In the genomic region with DNA sequence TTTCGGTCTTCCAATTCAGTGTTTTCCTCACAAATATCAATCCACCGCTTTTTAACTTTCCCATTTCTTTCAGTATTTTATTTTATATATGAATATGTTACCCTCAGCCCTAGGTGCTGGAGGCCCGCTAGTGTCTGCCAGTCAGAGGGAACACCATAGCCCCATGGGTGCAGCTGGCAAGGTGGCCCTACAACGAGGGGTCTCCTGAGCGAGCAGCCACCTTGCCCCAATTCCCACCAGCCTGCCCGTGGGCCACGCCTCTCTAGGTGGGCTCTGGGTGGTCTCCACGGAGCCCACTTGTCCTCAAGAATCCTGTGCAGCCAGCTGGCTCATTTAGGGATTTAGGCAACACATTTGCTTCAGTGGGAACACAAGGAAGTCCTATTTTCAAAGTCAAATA, we compare ENCODE assay signal across 13 cellular contexts.
"Had no signal": no experiment of that assay in that cellular context is flagged by ENCODE, and none has a peak within 500 bp of the region (broad histone marks: within the 10 kb centered on the region; RNA-seq: fewer than 3 reads in every experiment).

No MANE protein-coding gene starts in this region.

- H3K27ac ChIP-seq: ovary, right atrium auricular region, SJSA1, tibial nerve had no signal

- H3K27me3 ChIP-seq: ovary, right atrium auricular region, SJSA1, tibial nerve had no signal

- DNase-seq: activated CD4-positive, alpha-beta memory T cell treated with anti-CD3 and anti-CD28 coated beads, Interleukin-2, amount 10 ng/mL, durations not matched to agents 7 days and 5 days; activated CD4-positive, alpha-beta T cell treated with anti-CD3 and anti-CD28 coated beads for 1 hour; activated CD8-positive, alpha-beta memory T cell treated with anti-CD3 and anti-CD28 coated beads, Interleukin-2, amount 50 U/mL, for 4 hours; activated naive CD4-positive, alpha-beta T cell treated with anti-CD3 and anti-CD28 coated beads for 36 hours; central memory CD4-positive, alpha-beta T cell; effector memory CD4-positive, alpha-beta T cell; immature natural killer cell; mesenchymal stem cell; SW 1271 had no signal

- H3K4me1 ChIP-seq: right atrium auricular region, SJSA1, tibial nerve had no signal

- H3K9me3 ChIP-seq: ovary, right atrium auricular region, SJSA1 had no signal

- H3K4me3 ChIP-seq: ovary, right atrium auricular region, SJSA1, tibial nerve had no signal

- H3K36me3 ChIP-seq: ovary, right atrium auricular region, SJSA1, tibial nerve had no signal
